In the genomic region with DNA sequence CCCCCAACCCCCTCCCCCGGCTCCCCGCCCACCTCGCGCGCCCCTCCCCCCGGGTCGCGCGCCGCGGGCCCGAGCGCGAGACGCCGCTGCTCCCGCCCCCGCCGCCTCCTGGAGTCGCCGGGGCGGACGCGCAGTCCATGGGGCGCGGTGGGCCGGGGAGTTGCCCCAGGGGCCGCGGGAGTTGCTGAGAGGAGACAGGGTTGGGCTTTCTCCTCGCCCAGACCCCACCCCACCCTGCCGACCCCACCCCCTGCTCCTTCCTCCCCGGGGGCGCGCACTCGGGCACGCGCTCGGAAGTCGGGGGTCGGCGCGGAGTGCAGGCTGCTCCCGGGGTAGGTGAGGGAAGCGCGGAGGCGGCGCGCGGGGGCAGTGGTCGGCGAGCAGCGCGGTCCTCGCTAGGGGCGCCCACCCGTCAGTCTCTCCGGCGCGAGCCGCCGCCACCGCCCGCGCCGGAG, we compare ENCODE assay signal across 8 cellular contexts. TPM values are rescaled to one million over a fixed set of nuclear protein-coding genes. Genes with fewer than 3 reads are reported as not detected.
DNase-seq lines count a peak whose midpoint lies in the region; ATAC-seq and TF ChIP-seq lines count a peak whose summit lies in the region.

LAMC1 (plus strand) TSS at position 275 of the 455 bp plus-strand sequence. CDS start 297 bp downstream, outside the sequence.

- H3K27ac ChIP-seq in epithelial cell of prostate, result peak within 1 kb of the TSS; percentile 99
- peak within 1 kb of the TSS; percentile 99 for H3K27ac ChIP-seq in mesodermal cell (ENCODE audit: low read depth, low read length, severe bottlenecking)
- peak within 1 kb of the TSS; percentile 100 for H3K27ac ChIP-seq in thoracic aorta

- H3K4me3 Mint-ChIP-seq in activated CD4-positive, alpha-beta memory T cell treated with anti-CD3 and anti-CD28 coated beads, Interleukin-2, amount 10 ng/mL, durations not matched to agents 7 days and 5 days, result peak within 1 kb of the TSS; percentile 69

- H3K4me1 Mint-ChIP-seq in activated CD4-positive, alpha-beta memory T cell treated with anti-CD3 and anti-CD28 coated beads, Interleukin-2, amount 10 ng/mL, durations not matched to agents 7 days and 5 days, result peaks cover 18% of the 10 kb centered on the region

- H3K4me1 ChIP-seq in mesodermal cell (ENCODE audit: control insufficient read depth, insufficient read depth, low read length, poor library complexity, severe bottlenecking), result peaks cover 22% of the 10 kb centered on the region
- H3K4me1 ChIP-seq in thoracic aorta (ENCODE audit: control insufficient read depth in 1 of 2, low read depth in 2 of 2), result peaks cover 25 to 40% of the 10 kb centered on the region in 2 donors

- H3K4me3 ChIP-seq in AG09309 (ENCODE audit: control insufficient read depth, low read depth, low read length) (peak within 1 kb of the TSS; percentile 70), mesodermal cell (ENCODE audit: extremely low read depth, insufficient read depth, low read length, poor library complexity, severe bottlenecking) (peak within 1 kb of the TSS; percentile 87), thoracic aorta (peak within 1 kb of the TSS; percentile 90)

- 0 to 1% methylated on average over 4 to 28 of the region's 65 CpGs for WGBS in mesodermal cell (ENCODE audit: insufficient coverage in 2 of 2), 2 experiments

- no peaks in the 10 kb centered on the region for H3K27me3 ChIP-seq in thoracic aorta (replicated peaks; ENCODE audit: insufficient read depth)

- H3K9me3 ChIP-seq in mesodermal cell (ENCODE audit: control insufficient read depth, low read length), result no peaks in the 10 kb centered on the region
- H3K9me3 ChIP-seq in thoracic aorta, result no peaks in the 10 kb centered on the region

- H3K36me3 ChIP-seq in mesodermal cell (ENCODE audit: control insufficient read depth, insufficient read depth, low read length) (no peaks in the 10 kb centered on the region), thoracic aorta (no peaks in the 10 kb centered on the region)

- ATAC-seq in GM18498 (IDR thresholded peaks at IDR 0.05; ENCODE audit: unreplicated experiment) (peak; percentile 37), HG02852 (IDR thresholded peaks at IDR 0.05; ENCODE audit: unreplicated experiment) (peak; percentile 22), thoracic aorta (ENCODE audit: insufficient number of reproducible peaks, low FRiP score, low read depth) (peak; percentile 1)

- no peaks in the 10 kb centered on the region for H3K36me3 Mint-ChIP-seq in activated CD4-positive, alpha-beta memory T cell treated with anti-CD3 and anti-CD28 coated beads, Interleukin-2, amount 10 ng/mL, durations not matched to agents 7 days and 5 days (ENCODE audit: low read depth)

- POLR2A ChIA-PET in activated CD4-positive, alpha-beta memory T cell treated with anti-CD3 and anti-CD28 coated beads, Interleukin-2, amount 10 ng/mL, durations not matched to agents 7 days and 5 days (lab: Charles Lee), result no interaction called here

- CTCF ChIA-PET in activated CD4-positive, alpha-beta memory T cell treated with anti-CD3 and anti-CD28 coated beads, Interleukin-2, amount 10 ng/mL, durations not matched to agents 7 days and 5 days (lab: Charles Lee), result no interaction called here

- no peak within 1 kb of the TSS for H3K27ac Mint-ChIP-seq in activated CD4-positive, alpha-beta memory T cell treated with anti-CD3 and anti-CD28 coated beads, Interleukin-2, amount 10 ng/mL, durations not matched to agents 7 days and 5 days

- H3K27me3 Mint-ChIP-seq in activated CD4-positive, alpha-beta memory T cell treated with anti-CD3 and anti-CD28 coated beads, Interleukin-2, amount 10 ng/mL, durations not matched to agents 7 days and 5 days, result peaks cover 66% of the 10 kb centered on the region

- no peaks in the 10 kb centered on the region for H3K9me3 Mint-ChIP-seq in activated CD4-positive, alpha-beta memory T cell treated with anti-CD3 and anti-CD28 coated beads, Interleukin-2, amount 10 ng/mL, durations not matched to agents 7 days and 5 days

- TF ChIP-seq CTCF in AG09309 (IDR thresholded peaks at IDR 0.05; ENCODE audit: control insufficient read depth, insufficient read depth, low read depth, low read length, missing control alignments) (no peak), thoracic aorta (IDR thresholded peaks at IDR 0.05) (no peak)

- DNase-seq in AG09309 (ENCODE audit: low read depth), result no peak
- DNase-seq in NCI-H146 treated with DMSO at 0.1 percent for 48 hours (lab: John Stamatoyannopoulos, UW; ENCODE audit: unreplicated experiment), result peak; percentile 58
- DNase-seq in activated CD4-positive, alpha-beta memory T cell treated with anti-CD3 and anti-CD28 coated beads, Interleukin-2, amount 10 ng/mL, durations not matched to agents 7 days and 5 days, result peak; percentile 19
- DNase-seq in epithelial cell of prostate (ENCODE audit: low read depth, low spot score), result no peak
- DNase-seq in thoracic aorta (ENCODE audit: low spot score), result no peak

RNA-seq across cellular contexts. Expression of gene LAMC1, which starts in this region (rescaled TPM):
- under 1 TPM in 1 of 2 experiments, not detected in 1; 0.53 TPM for total RNA-seq in activated CD4-positive, alpha-beta memory T cell treated with anti-CD3 and anti-CD28 coated beads, Interleukin-2, amount 10 ng/mL, durations not matched to agents 7 days and 5 days
- 179 TPM for polyA plus RNA-seq in mesodermal cell (2013, experiment 1 of 2)
- 184 TPM for polyA plus RNA-seq in mesodermal cell (2013, experiment 2 of 2)
- 100 to 1,000 TPM; 273 to 362 TPM for total RNA-seq in thoracic aorta

Comparison
In these comparisons a context has a peak if more than half of its experiments do, and no peak if none do; other contexts are left out.
1. RNA of gene LAMC1 (total RNA-seq): 273 to 362 TPM in thoracic aorta; 0.53 TPM in activated CD4-positive, alpha-beta memory T cell treated with anti-CD3 and anti-CD28 coated beads, Interleukin-2, amount 10 ng/mL, durations not matched to agents 7 days and 5 days; every median in the first group is over 100 times any median in the second.
2. Peak in DNase-seq in activated CD4-positive, alpha-beta memory T cell treated with anti-CD3 and anti-CD28 coated beads, Interleukin-2, amount 10 ng/mL, durations not matched to agents 7 days and 5 days; RNA of the gene not detected or under 1 TPM.
3. Peak in every context shown above with its lines, with median percentiles within 50 percentile points of each other: H3K4me3 ChIP-seq, ATAC-seq and H3K27ac ChIP-seq.